Comparison of ENCODE assay signal across 1 cellular context in genomic region chr9:74777136-74777879, GRCh38.
A peak's percentile ranks its signal among the peaks of the same experiment; 100 is the strongest.
TF ChIP-seq lines count a peak whose summit lies in the region.

No MANE protein-coding gene starts in this region.

TF ChIP-seq in HepG2, 621 proteins besides CTCF, POLR2A, EP300 and RAD21 (continued from another document):
- TF ChIP-seq, protein P1, sequence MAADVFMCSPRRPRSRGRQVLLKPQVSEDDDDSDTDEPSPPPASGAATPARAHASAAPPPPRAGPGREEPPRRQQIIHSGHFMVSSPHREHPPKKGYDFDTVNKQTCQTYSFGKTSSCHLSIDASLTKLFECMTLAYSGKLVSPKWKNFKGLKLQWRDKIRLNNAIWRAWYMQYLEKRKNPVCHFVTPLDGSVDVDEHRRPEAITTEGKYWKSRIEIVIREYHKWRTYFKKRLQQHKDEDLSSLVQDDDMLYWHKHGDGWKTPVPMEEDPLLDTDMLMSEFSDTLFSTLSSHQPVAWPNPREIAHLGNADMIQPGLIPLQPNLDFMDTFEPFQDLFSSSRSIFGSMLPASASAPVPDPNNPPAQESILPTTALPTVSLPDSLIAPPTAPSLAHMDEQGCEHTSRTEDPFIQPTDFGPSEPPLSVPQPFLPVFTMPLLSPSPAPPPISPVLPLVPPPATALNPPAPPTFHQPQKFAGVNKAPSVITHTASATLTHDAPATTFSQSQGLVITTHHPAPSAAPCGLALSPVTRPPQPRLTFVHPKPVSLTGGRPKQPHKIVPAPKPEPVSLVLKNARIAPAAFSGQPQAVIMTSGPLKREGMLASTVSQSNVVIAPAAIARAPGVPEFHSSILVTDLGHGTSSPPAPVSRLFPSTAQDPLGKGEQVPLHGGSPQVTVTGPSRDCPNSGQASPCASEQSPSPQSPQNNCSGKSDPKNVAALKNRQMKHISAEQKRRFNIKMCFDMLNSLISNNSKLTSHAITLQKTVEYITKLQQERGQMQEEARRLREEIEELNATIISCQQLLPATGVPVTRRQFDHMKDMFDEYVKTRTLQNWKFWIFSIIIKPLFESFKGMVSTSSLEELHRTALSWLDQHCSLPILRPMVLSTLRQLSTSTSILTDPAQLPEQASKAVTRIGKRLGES (CRISPR knock-in tag; IDR thresholded peaks at IDR 0.05; ENCODE audit: borderline replicate concordance) = no peak
- peak; percentile 84 for TF ChIP-seq SMC3 (IDR thresholded peaks at IDR 0.05; ENCODE audit: low read length)
- TF ChIP-seq MIXL1 (CRISPR knock-in tag; IDR thresholded peaks at IDR 0.05) = 0 out of 2 replicates have a peak, but pooled peaks have one; percentile 41
- TF ChIP-seq GATAD2A (CRISPR knock-in tag; IDR thresholded peaks at IDR 0.05) = 0 out of 2 replicates have a peak, but pooled peaks have one; percentile 15
- TF ChIP-seq ZNF652 (CRISPR knock-in tag; IDR thresholded peaks at IDR 0.05; ENCODE audit: borderline replicate concordance, low read depth) = peak; percentile 43; the same call in 1 of the 2 replicates
- peak; percentile 42; the same call in 1 of the 2 replicates for TF ChIP-seq MAX (IDR thresholded peaks at IDR 0.05)
- TF ChIP-seq, protein P2, sequence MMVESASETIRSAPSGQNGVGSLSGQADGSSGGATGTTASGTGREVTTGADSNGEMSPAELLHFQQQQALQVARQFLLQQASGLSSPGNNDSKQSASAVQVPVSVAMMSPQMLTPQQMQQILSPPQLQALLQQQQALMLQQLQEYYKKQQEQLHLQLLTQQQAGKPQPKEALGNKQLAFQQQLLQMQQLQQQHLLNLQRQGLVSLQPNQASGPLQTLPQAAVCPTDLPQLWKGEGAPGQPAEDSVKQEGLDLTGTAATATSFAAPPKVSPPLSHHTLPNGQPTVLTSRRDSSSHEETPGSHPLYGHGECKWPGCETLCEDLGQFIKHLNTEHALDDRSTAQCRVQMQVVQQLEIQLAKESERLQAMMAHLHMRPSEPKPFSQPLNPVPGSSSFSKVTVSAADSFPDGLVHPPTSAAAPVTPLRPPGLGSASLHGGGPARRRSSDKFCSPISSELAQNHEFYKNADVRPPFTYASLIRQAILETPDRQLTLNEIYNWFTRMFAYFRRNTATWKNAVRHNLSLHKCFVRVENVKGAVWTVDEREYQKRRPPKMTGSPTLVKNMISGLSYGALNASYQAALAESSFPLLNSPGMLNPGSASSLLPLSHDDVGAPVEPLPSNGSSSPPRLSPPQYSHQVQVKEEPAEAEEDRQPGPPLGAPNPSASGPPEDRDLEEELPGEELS (CRISPR knock-in tag; IDR thresholded peaks at IDR 0.05) = peak; percentile 45; the same call in 1 of the 2 replicates
- TF ChIP-seq IKZF5 (CRISPR knock-in tag; IDR thresholded peaks at IDR 0.05) = no peak
- peak; percentile 37; the same call in 1 of the 2 replicates for TF ChIP-seq ZFY (CRISPR knock-in tag; IDR thresholded peaks at IDR 0.05)
- peak; percentile 42 for TF ChIP-seq PAXIP1 (CRISPR knock-in tag; conservative IDR thresholded peaks at IDR 0.05)
- no peak for TF ChIP-seq ZNF556 (CRISPR knock-in tag; IDR thresholded peaks at IDR 0.05; ENCODE audit: borderline replicate concordance)
- TF ChIP-seq ZNF136 (CRISPR knock-in tag; IDR thresholded peaks at IDR 0.05; ENCODE audit: low read depth) = 0 out of 2 replicates have a peak, but pooled peaks have one; percentile 34
- TF ChIP-seq SAP130 (CRISPR knock-in tag; IDR thresholded peaks at IDR 0.05; ENCODE audit: low read depth) = peak; percentile 17; the same call in 1 of the 2 replicates
- TF ChIP-seq, protein P3, sequence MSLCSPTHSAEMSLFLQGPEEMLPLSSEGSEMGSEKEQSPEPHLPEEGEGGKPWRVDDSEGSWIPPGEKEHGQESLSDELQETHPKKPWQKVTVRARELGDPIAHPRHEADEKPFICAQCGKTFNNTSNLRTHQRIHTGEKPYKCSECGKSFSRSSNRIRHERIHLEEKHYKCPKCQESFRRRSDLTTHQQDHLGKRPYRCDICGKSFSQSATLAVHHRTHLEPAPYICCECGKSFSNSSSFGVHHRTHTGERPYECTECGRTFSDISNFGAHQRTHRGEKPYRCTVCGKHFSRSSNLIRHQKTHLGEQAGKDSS (CRISPR knock-in tag; IDR thresholded peaks at IDR 0.05; ENCODE audit: borderline replicate concordance, low read depth) = no peak
TF ChIP-seq in HepG2: peak in this region for 20.
